ENCODE assay signal across 1 cellular context in the genomic region with DNA sequence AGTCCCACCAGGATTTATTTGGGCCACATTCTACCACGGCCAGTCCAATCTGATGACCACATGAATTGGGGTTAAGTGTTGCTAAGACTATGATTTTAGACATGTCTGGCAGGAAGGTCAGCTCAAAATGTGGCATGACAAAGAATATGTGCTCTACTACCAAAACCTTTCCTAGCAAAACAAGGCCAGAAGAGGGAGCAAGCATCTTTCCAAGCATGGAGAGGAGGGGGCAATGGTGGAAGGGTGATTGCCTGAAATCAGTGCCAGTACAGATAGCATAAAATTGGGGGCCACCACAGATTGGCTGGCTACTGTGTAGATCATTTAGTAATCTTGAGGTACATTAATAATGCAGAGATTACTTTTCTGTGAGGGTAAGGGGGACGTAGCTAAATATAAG.
TF ChIP-seq lines count a peak whose summit lies in the region.

No MANE protein-coding gene starts in this region.

TF ChIP-seq in HCT116, 20 proteins besides CTCF, POLR2A, EP300 and RAD21 (continued from another document):
- TF ChIP-seq, protein P1, sequence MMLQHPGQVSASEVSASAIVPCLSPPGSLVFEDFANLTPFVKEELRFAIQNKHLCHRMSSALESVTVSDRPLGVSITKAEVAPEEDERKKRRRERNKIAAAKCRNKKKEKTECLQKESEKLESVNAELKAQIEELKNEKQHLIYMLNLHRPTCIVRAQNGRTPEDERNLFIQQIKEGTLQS (IDR thresholded peaks at IDR 0.05), result no peak
- TF ChIP-seq EZH2phosphoT487 (IDR thresholded peaks at IDR 0.05; ENCODE audit: borderline replicate concordance), result no peak
- TF ChIP-seq, protein P2, sequence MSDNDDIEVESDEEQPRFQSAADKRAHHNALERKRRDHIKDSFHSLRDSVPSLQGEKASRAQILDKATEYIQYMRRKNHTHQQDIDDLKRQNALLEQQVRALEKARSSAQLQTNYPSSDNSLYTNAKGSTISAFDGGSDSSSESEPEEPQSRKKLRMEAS (IDR thresholded peaks at IDR 0.05), result no peak
- no peak for TF ChIP-seq EGR1 (IDR thresholded peaks at IDR 0.05; ENCODE audit: low read depth)
- TF ChIP-seq YY1 (IDR thresholded peaks at IDR 0.05; ENCODE audit: extremely low read depth, insufficient replicate concordance, low read depth, low read length), result no peak
- TF ChIP-seq CEBPB (IDR thresholded peaks at IDR 0.05; ENCODE audit: low read depth), result no peak
- TF ChIP-seq TCF7L2 (IDR thresholded peaks at IDR 0.05; ENCODE audit: borderline replicate concordance, extremely low read depth, insufficient read depth, insufficient read length), result no peak
- TF ChIP-seq SP1 (IDR thresholded peaks at IDR 0.05; ENCODE audit: low read depth), result no peak
- TF ChIP-seq EZH2 (IDR thresholded peaks at IDR 0.05), result no peak
